13 cellular contexts compared by ENCODE assay signal in genomic region chr5:100584069-100584468, GRCh38. TPM values are rescaled to one million over a fixed set of nuclear protein-coding genes. Genes with fewer than 3 reads are reported as not detected.
DNase-seq lines count a peak whose midpoint lies in the region; ATAC-seq, FAIRE-seq and TF ChIP-seq lines count a peak whose summit lies in the region.
"Had no signal": no experiment of that assay in that cellular context is flagged by ENCODE, and none has a peak within 500 bp of the region (broad histone marks: within the 10 kb centered on the region; RNA-seq: fewer than 3 reads in every experiment).

No MANE protein-coding gene starts in this region.

- H3K27ac Mint-ChIP-seq in T-cell = no peak overlapping the region
- H3K27ac Mint-ChIP-seq: activated CD8-positive, alpha-beta T cell treated with anti-CD3 and anti-CD28 coated beads, Interleukin-2, amount 10 ng/mL, durations not matched to agents 7 days and 5 days had no signal

- ATAC-seq in GM18867 (IDR thresholded peaks at IDR 0.05; ENCODE audit: unreplicated experiment) (peak; percentile 98), GM21526 (IDR thresholded peaks at IDR 0.05; ENCODE audit: low FRiP score, unreplicated experiment) (peak; percentile 96), HG03095 (IDR thresholded peaks at IDR 0.05; ENCODE audit: unreplicated experiment) (peak; percentile 96), T-cell (replicated peaks in 1 of 4) (no peak)
- ATAC-seq: activated CD8-positive, alpha-beta T cell treated with anti-CD3 and anti-CD28 coated beads, Interleukin-2, amount 10 ng/mL, durations not matched to agents 7 days and 5 days; stimulated activated naive CD8-positive, alpha-beta T cell treated with anti-CD3 and anti-CD28 coated beads, Interleukin-15, Interleukin-2, amounts not matched to agents 100 U/mL and 50 U/mL, for 24 hours had no signal

- H3K27ac ChIP-seq in ascending aorta = no peak overlapping the region

- POLR2A ChIA-PET in T-cell (lab: Charles Lee) = interaction anchor here in 1 of 2 donors (0.6 kb wide), 1 partner anchor 779 kb away, joined by 4 read pairs; no protein-coding TSS in a partner anchor

- TF ChIP-seq CTCF in ascending aorta (IDR thresholded peaks at IDR 0.05) = no peak

- H3K27me3 ChIP-seq in ascending aorta = no peaks in the 10 kb centered on the region

- DNase-seq in ascending aorta (ENCODE audit: low spot score in 2 of 2) (no peak), middle frontal gyrus (ENCODE audit: extremely low spot score, low spot score) (no peak), mesenteric fat pad (ENCODE audit: low spot score) (no peak), T-cell (no peak)
- DNase-seq: activated CD8-positive, alpha-beta T cell treated with anti-CD3 and anti-CD28 coated beads, Interleukin-2, amount 10 ng/mL, durations not matched to agents 7 days and 5 days; aorta; KBM-7; NCI-H226; stimulated activated naive CD8-positive, alpha-beta T cell treated with anti-CD3 and anti-CD28 coated beads, Interleukin-15, Interleukin-2, amounts not matched to agents 100 U/mL and 50 U/mL, for 24 hours had no signal

- H3K4me1 ChIP-seq in ascending aorta = no peaks in the 10 kb centered on the region

- FAIRE-seq in islet of Langerhans (lab: Jason Lieb, UNC) = peak; percentile 66

- CTCF ChIA-PET in T-cell (lab: Charles Lee) = no interaction called here

- H3K9me3 ChIP-seq in ascending aorta = no peaks in the 10 kb centered on the region

- no peaks in the 10 kb centered on the region for H3K27me3 Mint-ChIP-seq in T-cell

- no peak overlapping the region for H3K4me3 ChIP-seq in ascending aorta

- H3K4me1 Mint-ChIP-seq in T-cell = no peaks in the 10 kb centered on the region

- no peak overlapping the region for H3K4me3 Mint-ChIP-seq in T-cell
- H3K4me3 Mint-ChIP-seq: activated CD8-positive, alpha-beta T cell treated with anti-CD3 and anti-CD28 coated beads, Interleukin-2, amount 10 ng/mL, durations not matched to agents 7 days and 5 days had no signal

- peaks cover 3 to 20% of the 10 kb centered on the region in 2 donors for H3K36me3 ChIP-seq in ascending aorta

- H3K36me3 Mint-ChIP-seq in T-cell = peaks cover 37% of the 10 kb centered on the region

- intact Hi-C loops in ascending aorta (cut with DNase I) = no loop called here

- no peaks in the 10 kb centered on the region for H3K9me3 Mint-ChIP-seq in T-cell

RNA-seq across cellular contexts. Expression of gene FAM174A, which starts 48.9 kb away (rescaled TPM):
- total RNA-seq in ascending aorta (38.5 TPM), mesenteric fat pad (14.1 TPM), T-cell (1 to 10 TPM; 6.0 to 9.5 (median 7.0) TPM)

Comparison
In these comparisons a context has a peak if more than half of its experiments do, and no peak if none do; other contexts are left out.
1. ATAC-seq: peak in GM18867 (single experiment), GM21526 (single experiment) and HG03095 (single experiment); none in T-cell (0 of 4).